In the genomic region with DNA sequence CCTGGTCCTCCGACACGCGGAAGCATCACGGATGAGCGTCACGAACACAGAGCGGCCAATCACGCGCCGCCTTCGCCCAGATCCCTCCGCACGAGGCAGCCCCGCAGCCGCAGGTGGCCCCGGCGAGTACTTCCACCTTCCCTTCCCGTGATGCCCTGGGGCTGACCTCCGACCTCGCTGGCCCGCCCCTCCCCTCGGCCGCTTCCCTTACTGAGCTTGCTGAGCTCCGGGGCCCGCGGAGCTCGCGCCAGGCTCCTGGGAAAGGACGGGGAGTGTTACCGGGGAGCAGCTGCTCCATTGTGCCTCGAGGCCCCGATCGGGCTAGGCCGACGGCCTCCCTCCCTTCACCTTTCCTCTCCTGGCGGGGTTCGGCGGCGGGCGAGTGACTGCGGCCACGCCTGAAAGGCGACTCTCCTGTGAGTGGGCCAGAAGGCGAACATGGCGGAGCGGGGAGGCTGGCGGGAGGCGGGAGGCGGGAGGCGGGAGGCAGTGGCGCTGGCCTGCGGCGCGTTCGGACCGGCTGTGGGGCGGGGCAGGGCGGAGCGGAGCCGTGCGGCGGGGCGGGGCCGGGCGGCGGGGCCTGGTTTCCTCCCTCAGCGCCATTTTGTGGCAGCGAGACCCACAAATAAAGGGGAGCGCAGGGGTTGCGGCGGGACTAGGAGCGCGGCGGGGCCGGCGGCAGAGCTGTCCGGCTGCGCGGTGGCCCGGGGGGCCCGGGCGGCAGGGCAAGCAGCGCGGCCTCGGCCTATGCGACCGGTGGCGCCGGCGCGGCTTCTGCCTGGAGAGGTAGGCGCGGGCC, we compare ENCODE assay signal across 1 cellular context.
TF ChIP-seq lines count a peak whose summit lies in the region.

A gene (plus strand): TSS at position 589 of the 799 bp plus-strand sequence. CDS start 8,760 bp downstream, outside the sequence.

TF ChIP-seq in HepG2, 621 proteins besides CTCF, POLR2A, EP300 and RAD21 (continued from another document and continues in another):
- peak; percentile 100 for TF ChIP-seq ZNF44 (CRISPR knock-in tag; IDR thresholded peaks at IDR 0.05)
- peak; percentile 82 for TF ChIP-seq NCOA2 (CRISPR knock-in tag; IDR thresholded peaks at IDR 0.05)
- TF ChIP-seq, protein P1, sequence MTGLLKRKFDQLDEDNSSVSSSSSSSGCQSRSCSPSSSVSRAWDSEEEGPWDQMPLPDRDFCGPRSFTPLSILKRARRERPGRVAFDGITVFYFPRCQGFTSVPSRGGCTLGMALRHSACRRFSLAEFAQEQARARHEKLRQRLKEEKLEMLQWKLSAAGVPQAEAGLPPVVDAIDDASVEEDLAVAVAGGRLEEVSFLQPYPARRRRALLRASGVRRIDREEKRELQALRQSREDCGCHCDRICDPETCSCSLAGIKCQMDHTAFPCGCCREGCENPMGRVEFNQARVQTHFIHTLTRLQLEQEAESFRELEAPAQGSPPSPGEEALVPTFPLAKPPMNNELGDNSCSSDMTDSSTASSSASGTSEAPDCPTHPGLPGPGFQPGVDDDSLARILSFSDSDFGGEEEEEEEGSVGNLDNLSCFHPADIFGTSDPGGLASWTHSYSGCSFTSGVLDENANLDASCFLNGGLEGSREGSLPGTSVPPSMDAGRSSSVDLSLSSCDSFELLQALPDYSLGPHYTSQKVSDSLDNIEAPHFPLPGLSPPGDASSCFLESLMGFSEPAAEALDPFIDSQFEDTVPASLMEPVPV (CRISPR knock-in tag; IDR thresholded peaks at IDR 0.05): peak; percentile 98
- TF ChIP-seq ZNF121 (CRISPR knock-in tag; IDR thresholded peaks at IDR 0.05): peak; percentile 90
- peak; percentile 100 for TF ChIP-seq RNF2 (conservative IDR thresholded peaks at IDR 0.05; ENCODE audit: low read depth)
- TF ChIP-seq AKAP8 (CRISPR knock-in tag; IDR thresholded peaks at IDR 0.05): peak; percentile 91
- peak; percentile 96 for TF ChIP-seq ZBTB20 (CRISPR knock-in tag; IDR thresholded peaks at IDR 0.05; ENCODE audit: borderline replicate concordance, low read depth)
- TF ChIP-seq ZNF256 (CRISPR knock-in tag; conservative IDR thresholded peaks at IDR 0.05): peak; percentile 99
- peak; percentile 94 for TF ChIP-seq ZNF431 (CRISPR knock-in tag; IDR thresholded peaks at IDR 0.05; ENCODE audit: borderline replicate concordance, low read depth)
- peak; percentile 78; the same call in 2 of the 3 replicates for TF ChIP-seq MXI1 (IDR thresholded peaks at IDR 0.05; ENCODE audit: borderline replicate concordance, low read depth, low read length)
- peak; percentile 100 for TF ChIP-seq ERF (CRISPR knock-in tag; IDR thresholded peaks at IDR 0.05)
- TF ChIP-seq ZBTB38 (CRISPR knock-in tag; IDR thresholded peaks at IDR 0.05): peak; percentile 98
- no peak for TF ChIP-seq CHD4 (IDR thresholded peaks at IDR 0.05; ENCODE audit: borderline replicate concordance, low read length)
- peak; percentile 98; the same call in 1 of the 2 replicates for TF ChIP-seq KDM4B (CRISPR knock-in tag; IDR thresholded peaks at IDR 0.05)
- TF ChIP-seq DR1 (CRISPR knock-in tag; IDR thresholded peaks at IDR 0.05): peak; percentile 93
- peak; percentile 96 for TF ChIP-seq HIVEP1 (CRISPR knock-in tag; IDR thresholded peaks at IDR 0.05)
- TF ChIP-seq, protein P2, sequence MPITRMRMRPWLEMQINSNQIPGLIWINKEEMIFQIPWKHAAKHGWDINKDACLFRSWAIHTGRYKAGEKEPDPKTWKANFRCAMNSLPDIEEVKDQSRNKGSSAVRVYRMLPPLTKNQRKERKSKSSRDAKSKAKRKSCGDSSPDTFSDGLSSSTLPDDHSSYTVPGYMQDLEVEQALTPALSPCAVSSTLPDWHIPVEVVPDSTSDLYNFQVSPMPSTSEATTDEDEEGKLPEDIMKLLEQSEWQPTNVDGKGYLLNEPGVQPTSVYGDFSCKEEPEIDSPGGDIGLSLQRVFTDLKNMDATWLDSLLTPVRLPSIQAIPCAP (CRISPR knock-in tag; IDR thresholded peaks at IDR 0.05; ENCODE audit: low read depth): peak; percentile 54; the same call in 1 of the 2 replicates
- TF ChIP-seq, protein P3, sequence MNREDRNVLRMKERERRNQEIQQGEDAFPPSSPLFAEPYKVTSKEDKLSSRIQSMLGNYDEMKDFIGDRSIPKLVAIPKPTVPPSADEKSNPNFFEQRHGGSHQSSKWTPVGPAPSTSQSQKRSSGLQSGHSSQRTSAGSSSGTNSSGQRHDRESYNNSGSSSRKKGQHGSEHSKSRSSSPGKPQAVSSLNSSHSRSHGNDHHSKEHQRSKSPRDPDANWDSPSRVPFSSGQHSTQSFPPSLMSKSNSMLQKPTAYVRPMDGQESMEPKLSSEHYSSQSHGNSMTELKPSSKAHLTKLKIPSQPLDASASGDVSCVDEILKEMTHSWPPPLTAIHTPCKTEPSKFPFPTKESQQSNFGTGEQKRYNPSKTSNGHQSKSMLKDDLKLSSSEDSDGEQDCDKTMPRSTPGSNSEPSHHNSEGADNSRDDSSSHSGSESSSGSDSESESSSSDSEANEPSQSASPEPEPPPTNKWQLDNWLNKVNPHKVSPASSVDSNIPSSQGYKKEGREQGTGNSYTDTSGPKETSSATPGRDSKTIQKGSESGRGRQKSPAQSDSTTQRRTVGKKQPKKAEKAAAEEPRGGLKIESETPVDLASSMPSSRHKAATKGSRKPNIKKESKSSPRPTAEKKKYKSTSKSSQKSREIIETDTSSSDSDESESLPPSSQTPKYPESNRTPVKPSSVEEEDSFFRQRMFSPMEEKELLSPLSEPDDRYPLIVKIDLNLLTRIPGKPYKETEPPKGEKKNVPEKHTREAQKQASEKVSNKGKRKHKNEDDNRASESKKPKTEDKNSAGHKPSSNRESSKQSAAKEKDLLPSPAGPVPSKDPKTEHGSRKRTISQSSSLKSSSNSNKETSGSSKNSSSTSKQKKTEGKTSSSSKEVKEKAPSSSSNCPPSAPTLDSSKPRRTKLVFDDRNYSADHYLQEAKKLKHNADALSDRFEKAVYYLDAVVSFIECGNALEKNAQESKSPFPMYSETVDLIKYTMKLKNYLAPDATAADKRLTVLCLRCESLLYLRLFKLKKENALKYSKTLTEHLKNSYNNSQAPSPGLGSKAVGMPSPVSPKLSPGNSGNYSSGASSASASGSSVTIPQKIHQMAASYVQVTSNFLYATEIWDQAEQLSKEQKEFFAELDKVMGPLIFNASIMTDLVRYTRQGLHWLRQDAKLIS (CRISPR knock-in tag; IDR thresholded peaks at IDR 0.05): peak; percentile 90
- TF ChIP-seq PHB2 (IDR thresholded peaks at IDR 0.05; ENCODE audit: partially characterized antibody): no peak
- TF ChIP-seq ZNF737 (CRISPR knock-in tag; IDR thresholded peaks at IDR 0.05; ENCODE audit: borderline replicate concordance): 0 out of 2 replicates have a peak, but pooled peaks have one; percentile 74
- TF ChIP-seq TBX3 (IDR thresholded peaks at IDR 0.05; ENCODE audit: borderline replicate concordance): peak; percentile 85
- TF ChIP-seq CBX1 (IDR thresholded peaks at IDR 0.05; ENCODE audit: low read depth): peak; percentile 99
- TF ChIP-seq KMT2B (CRISPR knock-in tag; IDR thresholded peaks at IDR 0.05): peak; percentile 100
- TF ChIP-seq TBL1XR1 (IDR thresholded peaks at IDR 0.05; ENCODE audit: borderline replicate concordance, low read length, partially characterized antibody): peak; percentile 50
- peak; percentile 88; the same call in 1 of the 2 replicates for TF ChIP-seq HNRNPL (IDR thresholded peaks at IDR 0.05; ENCODE audit: low read depth, low read length)
- no peak for TF ChIP-seq SRSF9 (IDR thresholded peaks at IDR 0.05; ENCODE audit: borderline replicate concordance, insufficient read depth, low read depth, low read length, poor library complexity, severe bottlenecking)
- peak; percentile 99 for TF ChIP-seq KLF6 (CRISPR knock-in tag; IDR thresholded peaks at IDR 0.05)
- TF ChIP-seq, protein P4, sequence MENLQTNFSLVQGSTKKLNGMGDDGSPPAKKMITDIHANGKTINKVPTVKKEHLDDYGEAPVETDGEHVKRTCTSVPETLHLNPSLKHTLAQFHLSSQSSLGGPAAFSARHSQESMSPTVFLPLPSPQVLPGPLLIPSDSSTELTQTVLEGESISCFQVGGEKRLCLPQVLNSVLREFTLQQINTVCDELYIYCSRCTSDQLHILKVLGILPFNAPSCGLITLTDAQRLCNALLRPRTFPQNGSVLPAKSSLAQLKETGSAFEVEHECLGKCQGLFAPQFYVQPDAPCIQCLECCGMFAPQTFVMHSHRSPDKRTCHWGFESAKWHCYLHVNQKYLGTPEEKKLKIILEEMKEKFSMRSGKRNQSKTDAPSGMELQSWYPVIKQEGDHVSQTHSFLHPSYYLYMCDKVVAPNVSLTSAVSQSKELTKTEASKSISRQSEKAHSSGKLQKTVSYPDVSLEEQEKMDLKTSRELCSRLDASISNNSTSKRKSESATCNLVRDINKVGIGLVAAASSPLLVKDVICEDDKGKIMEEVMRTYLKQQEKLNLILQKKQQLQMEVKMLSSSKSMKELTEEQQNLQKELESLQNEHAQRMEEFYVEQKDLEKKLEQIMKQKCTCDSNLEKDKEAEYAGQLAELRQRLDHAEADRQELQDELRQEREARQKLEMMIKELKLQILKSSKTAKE (CRISPR knock-in tag; IDR thresholded peaks at IDR 0.05; ENCODE audit: borderline replicate concordance): peak; percentile 72
- TF ChIP-seq ZNF207 (IDR thresholded peaks at IDR 0.05; ENCODE audit: borderline replicate concordance): no peak
- peak; percentile 93; the same call in 1 of the 2 replicates for TF ChIP-seq KLF9 (CRISPR knock-in tag; IDR thresholded peaks at IDR 0.05; ENCODE audit: low read depth)
- TF ChIP-seq, protein P5, sequence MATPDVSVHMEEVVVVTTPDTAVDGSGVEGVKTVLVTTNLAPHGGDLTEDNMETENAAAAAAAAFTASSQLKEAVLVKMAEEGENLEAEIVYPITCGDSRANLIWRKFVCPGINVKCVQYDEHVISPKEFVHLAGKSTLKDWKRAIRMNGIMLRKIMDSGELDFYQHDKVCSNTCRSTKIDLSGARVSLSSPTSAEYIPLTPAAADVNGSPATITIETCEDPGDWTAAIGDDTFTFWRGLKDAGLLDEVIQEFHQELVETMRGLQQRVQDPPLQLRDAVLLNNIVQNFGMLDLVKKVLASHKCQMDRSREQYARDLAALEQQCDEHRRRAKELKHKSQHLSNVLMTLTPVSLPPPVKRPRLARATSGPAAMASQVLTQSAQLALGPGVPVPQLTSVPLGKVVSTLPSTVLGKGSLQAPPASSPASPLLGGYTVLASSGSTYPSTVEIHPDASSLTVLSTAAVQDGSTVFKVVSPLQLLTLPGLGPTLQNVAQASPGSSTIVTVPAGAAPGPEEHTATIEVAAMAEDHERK (CRISPR knock-in tag; IDR thresholded peaks at IDR 0.05; ENCODE audit: low read depth): peak; percentile 65; the same call in 1 of the 2 replicates
- TF ChIP-seq, protein P6, sequence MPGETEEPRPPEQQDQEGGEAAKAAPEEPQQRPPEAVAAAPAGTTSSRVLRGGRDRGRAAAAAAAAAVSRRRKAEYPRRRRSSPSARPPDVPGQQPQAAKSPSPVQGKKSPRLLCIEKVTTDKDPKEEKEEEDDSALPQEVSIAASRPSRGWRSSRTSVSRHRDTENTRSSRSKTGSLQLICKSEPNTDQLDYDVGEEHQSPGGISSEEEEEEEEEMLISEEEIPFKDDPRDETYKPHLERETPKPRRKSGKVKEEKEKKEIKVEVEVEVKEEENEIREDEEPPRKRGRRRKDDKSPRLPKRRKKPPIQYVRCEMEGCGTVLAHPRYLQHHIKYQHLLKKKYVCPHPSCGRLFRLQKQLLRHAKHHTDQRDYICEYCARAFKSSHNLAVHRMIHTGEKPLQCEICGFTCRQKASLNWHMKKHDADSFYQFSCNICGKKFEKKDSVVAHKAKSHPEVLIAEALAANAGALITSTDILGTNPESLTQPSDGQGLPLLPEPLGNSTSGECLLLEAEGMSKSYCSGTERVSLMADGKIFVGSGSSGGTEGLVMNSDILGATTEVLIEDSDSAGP (CRISPR knock-in tag; IDR thresholded peaks at IDR 0.05; ENCODE audit: borderline replicate concordance): peak; percentile 96
- peak; percentile 99 for TF ChIP-seq ZNF709 (CRISPR knock-in tag; IDR thresholded peaks at IDR 0.05)
- peak; percentile 99 for TF ChIP-seq ZNF274 (CRISPR knock-in tag; IDR thresholded peaks at IDR 0.05)
- TF ChIP-seq FOXK2 (IDR thresholded peaks at IDR 0.05): peak; percentile 18; the same call in 1 of the 2 replicates
- TF ChIP-seq, protein P7, sequence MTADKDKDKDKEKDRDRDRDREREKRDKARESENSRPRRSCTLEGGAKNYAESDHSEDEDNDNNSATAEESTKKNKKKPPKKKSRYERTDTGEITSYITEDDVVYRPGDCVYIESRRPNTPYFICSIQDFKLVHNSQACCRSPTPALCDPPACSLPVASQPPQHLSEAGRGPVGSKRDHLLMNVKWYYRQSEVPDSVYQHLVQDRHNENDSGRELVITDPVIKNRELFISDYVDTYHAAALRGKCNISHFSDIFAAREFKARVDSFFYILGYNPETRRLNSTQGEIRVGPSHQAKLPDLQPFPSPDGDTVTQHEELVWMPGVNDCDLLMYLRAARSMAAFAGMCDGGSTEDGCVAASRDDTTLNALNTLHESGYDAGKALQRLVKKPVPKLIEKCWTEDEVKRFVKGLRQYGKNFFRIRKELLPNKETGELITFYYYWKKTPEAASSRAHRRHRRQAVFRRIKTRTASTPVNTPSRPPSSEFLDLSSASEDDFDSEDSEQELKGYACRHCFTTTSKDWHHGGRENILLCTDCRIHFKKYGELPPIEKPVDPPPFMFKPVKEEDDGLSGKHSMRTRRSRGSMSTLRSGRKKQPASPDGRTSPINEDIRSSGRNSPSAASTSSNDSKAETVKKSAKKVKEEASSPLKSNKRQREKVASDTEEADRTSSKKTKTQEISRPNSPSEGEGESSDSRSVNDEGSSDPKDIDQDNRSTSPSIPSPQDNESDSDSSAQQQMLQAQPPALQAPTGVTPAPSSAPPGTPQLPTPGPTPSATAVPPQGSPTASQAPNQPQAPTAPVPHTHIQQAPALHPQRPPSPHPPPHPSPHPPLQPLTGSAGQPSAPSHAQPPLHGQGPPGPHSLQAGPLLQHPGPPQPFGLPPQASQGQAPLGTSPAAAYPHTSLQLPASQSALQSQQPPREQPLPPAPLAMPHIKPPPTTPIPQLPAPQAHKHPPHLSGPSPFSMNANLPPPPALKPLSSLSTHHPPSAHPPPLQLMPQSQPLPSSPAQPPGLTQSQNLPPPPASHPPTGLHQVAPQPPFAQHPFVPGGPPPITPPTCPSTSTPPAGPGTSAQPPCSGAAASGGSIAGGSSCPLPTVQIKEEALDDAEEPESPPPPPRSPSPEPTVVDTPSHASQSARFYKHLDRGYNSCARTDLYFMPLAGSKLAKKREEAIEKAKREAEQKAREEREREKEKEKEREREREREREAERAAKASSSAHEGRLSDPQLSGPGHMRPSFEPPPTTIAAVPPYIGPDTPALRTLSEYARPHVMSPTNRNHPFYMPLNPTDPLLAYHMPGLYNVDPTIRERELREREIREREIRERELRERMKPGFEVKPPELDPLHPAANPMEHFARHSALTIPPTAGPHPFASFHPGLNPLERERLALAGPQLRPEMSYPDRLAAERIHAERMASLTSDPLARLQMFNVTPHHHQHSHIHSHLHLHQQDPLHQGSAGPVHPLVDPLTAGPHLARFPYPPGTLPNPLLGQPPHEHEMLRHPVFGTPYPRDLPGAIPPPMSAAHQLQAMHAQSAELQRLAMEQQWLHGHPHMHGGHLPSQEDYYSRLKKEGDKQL (CRISPR knock-in tag; IDR thresholded peaks at IDR 0.05; ENCODE audit: low read depth): peak; percentile 16; the same call in 1 of the 2 replicates
- TF ChIP-seq ZNF260 (CRISPR knock-in tag; IDR thresholded peaks at IDR 0.05; ENCODE audit: borderline replicate concordance, low read depth): 0 out of 2 replicates have a peak, but pooled peaks have one; percentile 73
- peak; percentile 95 for TF ChIP-seq ZSCAN31 (CRISPR knock-in tag; IDR thresholded peaks at IDR 0.05; ENCODE audit: low read depth)
- TF ChIP-seq MEIS1 (CRISPR knock-in tag; IDR thresholded peaks at IDR 0.05; ENCODE audit: borderline replicate concordance): peak; percentile 92
- TF ChIP-seq MZF1 (CRISPR knock-in tag; IDR thresholded peaks at IDR 0.05; ENCODE audit: borderline replicate concordance): peak; percentile 99
- peak; percentile 89; the same call in 1 of the 2 replicates for TF ChIP-seq SIN3A (IDR thresholded peaks at IDR 0.05; ENCODE audit: borderline replicate concordance, low read depth, low read length)
- peak; percentile 99 for TF ChIP-seq ZMYM4 (CRISPR knock-in tag; IDR thresholded peaks at IDR 0.05)
- peak; percentile 99 for TF ChIP-seq HOXA3 (CRISPR knock-in tag; IDR thresholded peaks at IDR 0.05)
